ENCODE assay signal across 9 cellular contexts in the genomic region with DNA sequence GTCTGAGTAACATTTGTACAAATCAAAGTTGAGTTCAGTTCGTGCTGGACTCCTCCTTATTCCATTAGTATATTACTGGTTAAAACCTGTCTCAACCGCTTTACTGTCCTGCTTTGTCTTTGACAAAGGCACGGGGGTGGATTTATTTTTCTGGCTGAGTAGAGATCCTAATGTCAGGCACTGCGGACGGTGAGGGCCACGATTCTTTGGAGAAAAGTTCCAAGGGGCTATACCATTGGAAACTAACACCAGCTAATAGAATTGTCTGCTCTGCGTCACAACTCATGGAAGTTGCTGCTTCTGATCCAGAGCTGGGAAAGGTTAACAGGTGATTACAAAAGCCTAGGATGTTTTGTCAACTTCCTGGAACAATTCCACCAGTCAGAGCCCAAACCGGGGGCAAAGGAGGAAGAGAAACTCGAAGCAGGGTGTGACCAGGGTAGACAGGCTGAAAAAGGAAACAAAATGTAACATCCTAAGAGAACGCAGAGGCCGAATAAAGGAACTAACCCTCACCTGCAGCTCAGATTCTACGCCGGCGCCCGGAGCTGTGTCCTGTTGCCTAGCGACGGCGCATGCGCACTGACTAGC. TPM values are rescaled to one million over a fixed set of nuclear protein-coding genes. Genes with fewer than 3 reads are reported as not detected.
DNase-seq lines count a peak whose midpoint lies in the region; ATAC-seq and TF ChIP-seq lines count a peak whose summit lies in the region.
"Had no signal": no experiment of that assay in that cellular context is flagged by ENCODE, and none has a peak within 500 bp of the region (broad histone marks: within the 10 kb centered on the region; RNA-seq: fewer than 3 reads in every experiment).

No MANE protein-coding gene starts in this region.

- peak; percentile 91 for ATAC-seq in HG02973 (IDR thresholded peaks at IDR 0.05; ENCODE audit: unreplicated experiment)
- ATAC-seq in T-helper 17 cell: no peak

- peak overlapping the region; percentile 72 for H3K9ac ChIP-seq in skeletal muscle satellite cell (ENCODE audit: low read depth, low read length)

- peak overlapping the region; percentile 72 for H3K4me3 ChIP-seq in skeletal muscle satellite cell (ENCODE audit: low read length)

- H3K9me3 Mint-ChIP-seq in glutamatergic neuron (ENCODE audit: unreplicated experiment): peaks cover 3% of the 10 kb centered on the region

- H3K27ac Mint-ChIP-seq in T-helper 17 cell (peak overlapping the region; percentile 98), glutamatergic neuron (ENCODE audit: unreplicated experiment) (no peak overlapping the region)

- H3K4me1 ChIP-seq in skeletal muscle satellite cell (ENCODE audit: control insufficient read depth, insufficient read depth, low read length): peaks cover 9% of the 10 kb centered on the region

- H3K27me3 Mint-ChIP-seq in T-helper 17 cell (no peaks in the 10 kb centered on the region), glutamatergic neuron (ENCODE audit: unreplicated experiment) (peaks cover 2% of the 10 kb centered on the region)

- peaks cover 18% of the 10 kb centered on the region for H3K4me1 Mint-ChIP-seq in T-helper 17 cell
- peaks cover 7% of the 10 kb centered on the region for H3K4me1 Mint-ChIP-seq in glutamatergic neuron (ENCODE audit: low read depth, unreplicated experiment)

- peak overlapping the region; percentile 84 for H3K4me2 ChIP-seq in skeletal muscle satellite cell (ENCODE audit: low read length)

- no peaks in the 10 kb centered on the region for H3K36me3 Mint-ChIP-seq in T-helper 17 cell (ENCODE audit: low read depth)
- no peaks in the 10 kb centered on the region for H3K36me3 Mint-ChIP-seq in glutamatergic neuron (ENCODE audit: unreplicated experiment)

- H3K4me3 Mint-ChIP-seq in T-helper 17 cell (peak overlapping the region; percentile 93), glutamatergic neuron (ENCODE audit: unreplicated experiment) (peak overlapping the region; percentile 91)

- in situ Hi-C loops in KBM-7 (cut with MboI; ENCODE audit: low pct_unique_long_range_greater_than_20kb, low sequenced_read_pairs): no loop called here

- no peak for TF ChIP-seq CTCF in glutamatergic neuron (IDR thresholded peaks at IDR 0.05; ENCODE audit: partially characterized antibody, unreplicated experiment)

- H3K36me3 ChIP-seq in skeletal muscle satellite cell (ENCODE audit: insufficient read depth, low read length): no peaks in the 10 kb centered on the region

- H3K9me3 ChIP-seq in T-helper 17 cell (ENCODE audit: control insufficient read depth, low read length, poor library complexity, severe bottlenecking) (no peaks in the 10 kb centered on the region), skeletal muscle satellite cell (replicated peaks; ENCODE audit: low read length) (no peaks in the 10 kb centered on the region)

- H3K27me3 ChIP-seq in skeletal muscle satellite cell (ENCODE audit: control insufficient read depth, insufficient read depth, low read length): peaks cover 17% of the 10 kb centered on the region

- peak; percentile 25 for DNase-seq in NCI-H2196 (lab: John Stamatoyannopoulos, UW; ENCODE audit: unreplicated experiment)
- no peak for DNase-seq in NCI-H2196 treated with DMSO at 0.1 percent for 48 hours (lab: John Stamatoyannopoulos, UW; ENCODE audit: unreplicated experiment)
- DNase-seq in T-helper 17 cell: no peak
- no peak for DNase-seq in glutamatergic neuron
- DNase-seq in stimulated activated CD4-positive, alpha-beta T cell treated with anti-CD3 and anti-CD28 coated beads, Interleukin-15, amount 100 ng/mL, for 24 hours: no peak
- no peak for DNase-seq in KBM-7

RNA-seq across cellular contexts. Expression of a gene that starts 12.4 kb away (rescaled TPM):
- total RNA-seq in T-helper 17 cell (not detected), glutamatergic neuron (ENCODE audit: unreplicated experiment) (not detected)
- not detected in 2 replicates for total RNA-seq in skeletal muscle satellite cell (2012; rRNA removed)
- total RNA-seq: dermis microvascular lymphatic vessel endothelial cell had no signal

RNA-seq across cellular contexts. Expression of a gene that starts 38.2 kb away (rescaled TPM):
- total RNA-seq in T-helper 17 cell (not detected), glutamatergic neuron (ENCODE audit: unreplicated experiment) (not detected)
- under 0.01 and 0.25 TPM in 2 replicates for total RNA-seq in skeletal muscle satellite cell (2012; rRNA removed)
- total RNA-seq: dermis microvascular lymphatic vessel endothelial cell had no signal
